ENCODE assay signal across 31 cellular contexts in the genomic region with DNA sequence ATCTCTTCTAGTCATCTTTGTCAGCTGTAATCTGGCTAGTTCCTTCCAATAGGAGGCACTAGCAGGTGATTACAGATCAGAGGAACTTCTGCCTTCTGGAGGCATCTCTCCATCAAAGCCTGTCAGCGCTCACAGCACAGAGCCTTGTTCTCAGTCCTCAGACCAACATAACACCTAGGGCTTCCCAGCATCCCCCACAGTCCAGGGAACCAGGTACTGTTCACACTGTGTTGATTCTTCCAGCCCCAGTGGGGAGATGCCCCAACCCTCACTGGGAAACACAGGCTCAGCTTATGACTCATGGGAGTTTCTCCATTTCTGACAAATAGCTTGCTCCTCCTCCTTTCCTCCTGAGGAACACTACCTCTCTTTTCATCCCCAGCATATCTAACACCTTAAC.
"Had no signal": no experiment of that assay in that cellular context is flagged by ENCODE, and none has a peak within 500 bp of the region (broad histone marks: within the 10 kb centered on the region; RNA-seq: fewer than 3 reads in every experiment).

No MANE protein-coding gene starts in this region.

- H3K27ac ChIP-seq: esophagus squamous epithelium, parathyroid adenoma, psoas muscle, sigmoid colon, stomach, thyroid gland had no signal

- H3K4me1 ChIP-seq: esophagus squamous epithelium, parathyroid adenoma, psoas muscle, sigmoid colon, stomach, thyroid gland had no signal

- H3K4me3 Mint-ChIP-seq: activated naive CD4-positive, alpha-beta T cell treated with anti-CD3 and anti-CD28 coated beads, Interleukin-2, amount 50 U/mL, for 24 hours; activated naive CD8-positive, alpha-beta T cell treated with anti-CD3 and anti-CD28 coated beads, Interleukin-2, amount 50 U/mL, for 24 hours; activated T-helper 1 cell treated with anti-CD3 and anti-CD28 coated beads, Interleukin-12 subunit alpha, Interleukin-12 subunit beta, Interleukin-2, Interleukin-4 antibody, amounts not matched to agents 30 ng/mL and 10 ng/mL and 1 ng/mL, durations not matched to agents 14 hours and 24 hours and 36 hours; mesothelial cell of epicardium; naive B cell; nephron progenitor cell; stimulated activated naive B cell treated with anti-CD40 and anti-IgM and Interleukin-4, amounts not matched to agents 10 μg/mL and 1 μg/mL and 100 μg/mL, for 72 hours; T-helper 2 cell treated with Interferon-gamma antibody and Interleukin-4, amounts not matched to agents 5 μg/mL and 100 μg/mL, for 36 hours had no signal

- ATAC-seq: activated naive CD8-positive, alpha-beta T cell treated with anti-CD3 and anti-CD28 coated beads, Interleukin-2, amount 50 U/mL, for 24 hours; left cardiac atrium; left ventricle myocardium superior; psoas muscle; stimulated activated naive B cell treated with anti-CD40 and anti-IgM and Interleukin-4, amounts not matched to agents 10 μg/mL and 1 μg/mL and 100 μg/mL, for 72 hours had no signal

- H3K4me1 Mint-ChIP-seq: activated naive CD4-positive, alpha-beta T cell treated with anti-CD3 and anti-CD28 coated beads, Interleukin-2, amount 50 U/mL, for 24 hours; activated naive CD8-positive, alpha-beta T cell treated with anti-CD3 and anti-CD28 coated beads, Interleukin-2, amount 50 U/mL, for 24 hours; mesothelial cell of epicardium; naive B cell; nephron progenitor cell; stimulated activated naive B cell treated with anti-CD40 and anti-IgM and Interleukin-4, amounts not matched to agents 10 μg/mL and 1 μg/mL and 100 μg/mL, for 72 hours had no signal

- H3K9ac ChIP-seq: parathyroid adenoma had no signal

- H2AFZ ChIP-seq: parathyroid adenoma had no signal

- H3K36me3 ChIP-seq: esophagus squamous epithelium, sigmoid colon, stomach, thyroid gland had no signal

- H3K79me2 ChIP-seq: parathyroid adenoma had no signal

- H3K27ac Mint-ChIP-seq: activated naive CD4-positive, alpha-beta T cell treated with anti-CD3 and anti-CD28 coated beads, Interleukin-2, amount 50 U/mL, for 24 hours; activated naive CD8-positive, alpha-beta T cell treated with anti-CD3 and anti-CD28 coated beads, Interleukin-2, amount 50 U/mL, for 24 hours; activated T-helper 1 cell treated with anti-CD3 and anti-CD28 coated beads, Interleukin-12 subunit alpha, Interleukin-12 subunit beta, Interleukin-2, Interleukin-4 antibody, amounts not matched to agents 30 ng/mL and 10 ng/mL and 1 ng/mL, durations not matched to agents 14 hours and 24 hours and 36 hours; mesothelial cell of epicardium; nephron progenitor cell; stimulated activated naive B cell treated with anti-CD40 and anti-IgM and Interleukin-4, amounts not matched to agents 10 μg/mL and 1 μg/mL and 100 μg/mL, for 72 hours; T-helper 2 cell treated with Interferon-gamma antibody and Interleukin-4, amounts not matched to agents 5 μg/mL and 100 μg/mL, for 36 hours had no signal

- H3K9me3 Mint-ChIP-seq: activated naive CD8-positive, alpha-beta T cell treated with anti-CD3 and anti-CD28 coated beads, Interleukin-2, amount 50 U/mL, for 24 hours; activated T-helper 1 cell treated with anti-CD3 and anti-CD28 coated beads, Interleukin-12 subunit alpha, Interleukin-12 subunit beta, Interleukin-2, Interleukin-4 antibody, amounts not matched to agents 30 ng/mL and 10 ng/mL and 1 ng/mL, durations not matched to agents 14 hours and 24 hours and 36 hours; mesothelial cell of epicardium; nephron progenitor cell; T-helper 2 cell treated with Interferon-gamma antibody and Interleukin-4, amounts not matched to agents 5 μg/mL and 100 μg/mL, for 36 hours had no signal

- H3K4me3 ChIP-seq: esophagus squamous epithelium, psoas muscle, sigmoid colon, stomach, thyroid gland had no signal

- H3K36me3 Mint-ChIP-seq: activated naive CD4-positive, alpha-beta T cell treated with anti-CD3 and anti-CD28 coated beads, Interleukin-2, amount 50 U/mL, for 24 hours; mesothelial cell of epicardium; naive B cell; stimulated activated naive B cell treated with anti-CD40 and anti-IgM and Interleukin-4, amounts not matched to agents 10 μg/mL and 1 μg/mL and 100 μg/mL, for 72 hours had no signal

- H3K27me3 Mint-ChIP-seq: activated naive CD4-positive, alpha-beta T cell treated with anti-CD3 and anti-CD28 coated beads, Interleukin-2, amount 50 U/mL, for 24 hours; activated naive CD8-positive, alpha-beta T cell treated with anti-CD3 and anti-CD28 coated beads, Interleukin-2, amount 50 U/mL, for 24 hours; naive B cell; stimulated activated naive B cell treated with anti-CD40 and anti-IgM and Interleukin-4, amounts not matched to agents 10 μg/mL and 1 μg/mL and 100 μg/mL, for 72 hours had no signal

- DNase-seq: activated CD4-positive, alpha-beta T cell treated with anti-CD3 and anti-CD28 coated beads for 48 hours; activated CD4-positive, alpha-beta T cell treated with anti-CD3 and anti-CD28 coated beads, Interleukin-2, amount 50 U/mL, for 48 hours; activated CD8-positive, alpha-beta memory T cell treated with anti-CD3 and anti-CD28 coated beads for 24 hours; activated CD8-positive, alpha-beta memory T cell treated with anti-CD3 and anti-CD28 coated beads, Interleukin-2, amount 50 U/mL, for 4 hours; activated gamma-delta T cell; activated naive CD8-positive, alpha-beta T cell treated with anti-CD3 and anti-CD28 coated beads, Interleukin-2, amount 50 U/mL, for 24 hours; activated T-cell treated with anti-CD3 and anti-CD28 coated beads, Interleukin-2, amount 50 U/mL, for 1 hour; amygdala; central memory CD4-positive, alpha-beta T cell; esophagus squamous epithelium; foreskin melanocyte; left cardiac atrium; left ventricle myocardium superior; mammary epithelial cell; naive B cell; nephron progenitor cell; nucleus accumbens; psoas muscle; sigmoid colon; small intestine; stimulated activated CD4-positive, alpha-beta T cell treated with anti-CD3 and anti-CD28 coated beads, Interleukin-4, amount 100 ng/mL, for 4 hours; stimulated activated CD8-positive, alpha-beta memory T cell treated with anti-CD3 and anti-CD28 coated beads, Interleukin-4, amount 100 ng/mL, for 48 hours; stimulated activated naive B cell treated with anti-CD40 and anti-IgM and Interleukin-4, amounts not matched to agents 10 μg/mL and 1 μg/mL and 100 μg/mL, for 72 hours; stomach; T-helper 1 cell; thyroid gland had no signal

- H3K9me3 ChIP-seq: esophagus squamous epithelium, psoas muscle, sigmoid colon, thyroid gland had no signal

- H3K27me3 ChIP-seq: esophagus squamous epithelium, sigmoid colon, stomach, thyroid gland had no signal
